Comparison of ENCODE assay signal across 1 cellular context in the genomic region with DNA sequence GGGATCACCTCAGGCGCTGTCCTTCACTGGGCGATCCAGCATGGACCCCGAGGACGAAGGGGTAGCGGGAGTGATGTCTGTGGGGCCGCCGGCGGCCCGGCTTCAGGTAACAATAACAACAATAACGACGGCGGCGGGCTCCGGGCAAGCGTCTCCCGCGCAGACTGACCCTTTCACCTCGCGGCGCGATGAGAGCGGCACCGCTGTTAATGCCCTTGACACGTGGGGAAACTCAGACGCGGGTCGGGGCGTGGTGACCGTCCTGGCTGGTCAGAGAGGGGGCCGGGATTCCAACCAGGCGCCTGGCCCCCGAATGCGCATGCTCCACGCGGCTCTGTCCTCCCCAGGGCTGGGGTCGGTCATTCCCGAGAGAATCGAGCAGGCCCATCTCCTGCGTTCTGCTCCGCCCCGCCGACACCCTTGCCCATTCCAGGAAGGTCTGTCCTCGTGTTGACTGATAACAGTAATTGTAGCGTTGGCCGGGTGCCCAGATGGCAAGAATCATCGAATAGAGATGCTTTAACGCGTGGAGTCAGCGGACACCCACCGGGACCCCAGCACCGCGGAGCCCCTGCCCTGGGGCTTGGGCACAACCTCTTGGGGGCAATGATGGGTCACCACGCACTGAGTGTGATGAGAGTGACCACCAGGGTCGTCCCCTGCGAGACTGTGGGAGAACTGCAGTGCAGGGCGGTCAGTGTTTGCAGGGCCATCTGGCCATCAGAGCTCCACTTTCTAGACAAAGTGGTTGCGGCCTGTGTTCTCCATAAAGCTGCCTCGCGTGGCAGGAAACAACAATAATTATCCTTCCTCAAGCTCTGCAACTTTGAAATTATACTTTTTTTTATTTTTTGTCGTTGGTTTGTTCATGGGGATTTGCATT.
TF ChIP-seq lines count a peak whose summit lies in the region.

No MANE protein-coding gene starts in this region.

TF ChIP-seq in WTC11, 78 proteins besides CTCF, POLR2A, EP300 and RAD21 (continued from another document and continues in another):
- TF ChIP-seq FOXP4 (CRISPR knock-in tag; IDR thresholded peaks at IDR 0.05) (no peak), NFE2L1 (CRISPR knock-in tag; IDR thresholded peaks at IDR 0.05) (no peak), ZBTB43 (CRISPR knock-in tag; IDR thresholded peaks at IDR 0.05) (0 out of 2 replicates have a peak, but pooled peaks have one; percentile 38), ZNF219 (CRISPR knock-in tag; IDR thresholded peaks at IDR 0.05; ENCODE audit: borderline replicate concordance) (no peak), ZSCAN18 (CRISPR knock-in tag; IDR thresholded peaks at IDR 0.05) (no peak), ZNF263 (CRISPR knock-in tag; IDR thresholded peaks at IDR 0.05; ENCODE audit: low read depth) (no peak), HMGA2 (CRISPR knock-in tag; IDR thresholded peaks at IDR 0.05) (0 out of 2 replicates have a peak, but pooled peaks have one; percentile 21), ZNF232 (CRISPR knock-in tag; IDR thresholded peaks at IDR 0.05) (0 out of 2 replicates have a peak, but pooled peaks have one; percentile 58), ZNF671 (CRISPR knock-in tag; IDR thresholded peaks at IDR 0.05) (no peak), SOX15 (CRISPR knock-in tag; IDR thresholded peaks at IDR 0.05) (no peak), TP53 (CRISPR knock-in tag; IDR thresholded peaks at IDR 0.05) (no peak), CBFB (CRISPR knock-in tag; IDR thresholded peaks at IDR 0.05; ENCODE audit: low read depth) (no peak), MLX (CRISPR knock-in tag; IDR thresholded peaks at IDR 0.05) (no peak), ERG (CRISPR knock-in tag; IDR thresholded peaks at IDR 0.05) (peak; percentile 65; the same call in 1 of the 2 replicates), SMAD3 (CRISPR knock-in tag; IDR thresholded peaks at IDR 0.05; ENCODE audit: borderline replicate concordance) (0 out of 2 replicates have a peak, but pooled peaks have one; percentile 51), JUN (CRISPR knock-in tag; IDR thresholded peaks at IDR 0.05) (no peak), IRF2 (CRISPR knock-in tag; IDR thresholded peaks at IDR 0.05; ENCODE audit: borderline replicate concordance, low read depth) (no peak), CREB1 (CRISPR knock-in tag; IDR thresholded peaks at IDR 0.05) (no peak), TEAD1 (CRISPR knock-in tag; IDR thresholded peaks at IDR 0.05) (no peak), FOXP1 (CRISPR knock-in tag; IDR thresholded peaks at IDR 0.05; ENCODE audit: borderline replicate concordance) (no peak; the same call in 1 of the 2 replicates), NR1H2 (CRISPR knock-in tag; IDR thresholded peaks at IDR 0.05) (no peak), PRRX2 (CRISPR knock-in tag; IDR thresholded peaks at IDR 0.05) (no peak)
- TF ChIP-seq, protein P1, sequence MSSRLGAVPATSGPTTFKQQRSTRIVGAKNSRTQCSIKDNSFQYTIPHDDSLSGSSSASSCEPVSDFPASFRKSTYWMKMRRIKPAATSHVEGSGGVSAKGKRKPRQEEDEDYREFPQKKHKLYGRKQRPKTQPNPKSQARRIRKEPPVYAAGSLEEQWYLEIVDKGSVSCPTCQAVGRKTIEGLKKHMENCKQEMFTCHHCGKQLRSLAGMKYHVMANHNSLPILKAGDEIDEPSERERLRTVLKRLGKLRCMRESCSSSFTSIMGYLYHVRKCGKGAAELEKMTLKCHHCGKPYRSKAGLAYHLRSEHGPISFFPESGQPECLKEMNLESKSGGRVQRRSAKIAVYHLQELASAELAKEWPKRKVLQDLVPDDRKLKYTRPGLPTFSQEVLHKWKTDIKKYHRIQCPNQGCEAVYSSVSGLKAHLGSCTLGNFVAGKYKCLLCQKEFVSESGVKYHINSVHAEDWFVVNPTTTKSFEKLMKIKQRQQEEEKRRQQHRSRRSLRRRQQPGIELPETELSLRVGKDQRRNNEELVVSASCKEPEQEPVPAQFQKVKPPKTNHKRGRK (CRISPR knock-in tag; IDR thresholded peaks at IDR 0.05; ENCODE audit: borderline replicate concordance) = no peak
- TF ChIP-seq, protein P2, sequence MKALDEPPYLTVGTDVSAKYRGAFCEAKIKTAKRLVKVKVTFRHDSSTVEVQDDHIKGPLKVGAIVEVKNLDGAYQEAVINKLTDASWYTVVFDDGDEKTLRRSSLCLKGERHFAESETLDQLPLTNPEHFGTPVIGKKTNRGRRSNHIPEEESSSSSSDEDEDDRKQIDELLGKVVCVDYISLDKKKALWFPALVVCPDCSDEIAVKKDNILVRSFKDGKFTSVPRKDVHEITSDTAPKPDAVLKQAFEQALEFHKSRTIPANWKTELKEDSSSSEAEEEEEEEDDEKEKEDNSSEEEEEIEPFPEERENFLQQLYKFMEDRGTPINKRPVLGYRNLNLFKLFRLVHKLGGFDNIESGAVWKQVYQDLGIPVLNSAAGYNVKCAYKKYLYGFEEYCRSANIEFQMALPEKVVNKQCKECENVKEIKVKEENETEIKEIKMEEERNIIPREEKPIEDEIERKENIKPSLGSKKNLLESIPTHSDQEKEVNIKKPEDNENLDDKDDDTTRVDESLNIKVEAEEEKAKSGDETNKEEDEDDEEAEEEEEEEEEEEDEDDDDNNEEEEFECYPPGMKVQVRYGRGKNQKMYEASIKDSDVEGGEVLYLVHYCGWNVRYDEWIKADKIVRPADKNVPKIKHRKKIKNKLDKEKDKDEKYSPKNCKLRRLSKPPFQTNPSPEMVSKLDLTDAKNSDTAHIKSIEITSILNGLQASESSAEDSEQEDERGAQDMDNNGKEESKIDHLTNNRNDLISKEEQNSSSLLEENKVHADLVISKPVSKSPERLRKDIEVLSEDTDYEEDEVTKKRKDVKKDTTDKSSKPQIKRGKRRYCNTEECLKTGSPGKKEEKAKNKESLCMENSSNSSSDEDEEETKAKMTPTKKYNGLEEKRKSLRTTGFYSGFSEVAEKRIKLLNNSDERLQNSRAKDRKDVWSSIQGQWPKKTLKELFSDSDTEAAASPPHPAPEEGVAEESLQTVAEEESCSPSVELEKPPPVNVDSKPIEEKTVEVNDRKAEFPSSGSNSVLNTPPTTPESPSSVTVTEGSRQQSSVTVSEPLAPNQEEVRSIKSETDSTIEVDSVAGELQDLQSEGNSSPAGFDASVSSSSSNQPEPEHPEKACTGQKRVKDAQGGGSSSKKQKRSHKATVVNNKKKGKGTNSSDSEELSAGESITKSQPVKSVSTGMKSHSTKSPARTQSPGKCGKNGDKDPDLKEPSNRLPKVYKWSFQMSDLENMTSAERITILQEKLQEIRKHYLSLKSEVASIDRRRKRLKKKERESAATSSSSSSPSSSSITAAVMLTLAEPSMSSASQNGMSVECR (CRISPR knock-in tag; IDR thresholded peaks at IDR 0.05; ENCODE audit: borderline replicate concordance) = 0 out of 2 replicates have a peak, but pooled peaks have one; percentile 17
- TF ChIP-seq, protein P3, sequence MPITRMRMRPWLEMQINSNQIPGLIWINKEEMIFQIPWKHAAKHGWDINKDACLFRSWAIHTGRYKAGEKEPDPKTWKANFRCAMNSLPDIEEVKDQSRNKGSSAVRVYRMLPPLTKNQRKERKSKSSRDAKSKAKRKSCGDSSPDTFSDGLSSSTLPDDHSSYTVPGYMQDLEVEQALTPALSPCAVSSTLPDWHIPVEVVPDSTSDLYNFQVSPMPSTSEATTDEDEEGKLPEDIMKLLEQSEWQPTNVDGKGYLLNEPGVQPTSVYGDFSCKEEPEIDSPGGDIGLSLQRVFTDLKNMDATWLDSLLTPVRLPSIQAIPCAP (CRISPR knock-in tag; IDR thresholded peaks at IDR 0.05) = no peak
- TF ChIP-seq, protein P4, sequence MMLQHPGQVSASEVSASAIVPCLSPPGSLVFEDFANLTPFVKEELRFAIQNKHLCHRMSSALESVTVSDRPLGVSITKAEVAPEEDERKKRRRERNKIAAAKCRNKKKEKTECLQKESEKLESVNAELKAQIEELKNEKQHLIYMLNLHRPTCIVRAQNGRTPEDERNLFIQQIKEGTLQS (CRISPR knock-in tag; conservative IDR thresholded peaks at IDR 0.05) = no peak
- TF ChIP-seq, protein P5, sequence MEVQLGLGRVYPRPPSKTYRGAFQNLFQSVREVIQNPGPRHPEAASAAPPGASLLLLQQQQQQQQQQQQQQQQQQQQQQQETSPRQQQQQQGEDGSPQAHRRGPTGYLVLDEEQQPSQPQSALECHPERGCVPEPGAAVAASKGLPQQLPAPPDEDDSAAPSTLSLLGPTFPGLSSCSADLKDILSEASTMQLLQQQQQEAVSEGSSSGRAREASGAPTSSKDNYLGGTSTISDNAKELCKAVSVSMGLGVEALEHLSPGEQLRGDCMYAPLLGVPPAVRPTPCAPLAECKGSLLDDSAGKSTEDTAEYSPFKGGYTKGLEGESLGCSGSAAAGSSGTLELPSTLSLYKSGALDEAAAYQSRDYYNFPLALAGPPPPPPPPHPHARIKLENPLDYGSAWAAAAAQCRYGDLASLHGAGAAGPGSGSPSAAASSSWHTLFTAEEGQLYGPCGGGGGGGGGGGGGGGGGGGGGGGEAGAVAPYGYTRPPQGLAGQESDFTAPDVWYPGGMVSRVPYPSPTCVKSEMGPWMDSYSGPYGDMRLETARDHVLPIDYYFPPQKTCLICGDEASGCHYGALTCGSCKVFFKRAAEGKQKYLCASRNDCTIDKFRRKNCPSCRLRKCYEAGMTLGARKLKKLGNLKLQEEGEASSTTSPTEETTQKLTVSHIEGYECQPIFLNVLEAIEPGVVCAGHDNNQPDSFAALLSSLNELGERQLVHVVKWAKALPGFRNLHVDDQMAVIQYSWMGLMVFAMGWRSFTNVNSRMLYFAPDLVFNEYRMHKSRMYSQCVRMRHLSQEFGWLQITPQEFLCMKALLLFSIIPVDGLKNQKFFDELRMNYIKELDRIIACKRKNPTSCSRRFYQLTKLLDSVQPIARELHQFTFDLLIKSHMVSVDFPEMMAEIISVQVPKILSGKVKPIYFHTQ (CRISPR knock-in tag; IDR thresholded peaks at IDR 0.05) = no peak
- TF ChIP-seq, protein P6, sequence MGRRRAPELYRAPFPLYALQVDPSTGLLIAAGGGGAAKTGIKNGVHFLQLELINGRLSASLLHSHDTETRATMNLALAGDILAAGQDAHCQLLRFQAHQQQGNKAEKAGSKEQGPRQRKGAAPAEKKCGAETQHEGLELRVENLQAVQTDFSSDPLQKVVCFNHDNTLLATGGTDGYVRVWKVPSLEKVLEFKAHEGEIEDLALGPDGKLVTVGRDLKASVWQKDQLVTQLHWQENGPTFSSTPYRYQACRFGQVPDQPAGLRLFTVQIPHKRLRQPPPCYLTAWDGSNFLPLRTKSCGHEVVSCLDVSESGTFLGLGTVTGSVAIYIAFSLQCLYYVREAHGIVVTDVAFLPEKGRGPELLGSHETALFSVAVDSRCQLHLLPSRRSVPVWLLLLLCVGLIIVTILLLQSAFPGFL (CRISPR knock-in tag; IDR thresholded peaks at IDR 0.05; ENCODE audit: borderline replicate concordance) = no peak
